In genomic region chr16:8621221-8621571, GRCh38 we compare ENCODE assay signal across 8 cellular contexts. TPM values are rescaled to one million over a fixed set of nuclear protein-coding genes. Genes with fewer than 3 reads are reported as not detected.
DNase-seq lines count a peak whose midpoint lies in the region; ATAC-seq and TF ChIP-seq lines count a peak whose summit lies in the region.

No MANE protein-coding gene starts in this region.

- CTCF ChIA-PET in RWPE1 (lab: Yijun Ruan, JAX): interaction anchor here (0.6 kb wide), 2 partner anchors 594 to 1956 kb away, joined by 3 to 6 read pairs; no protein-coding TSS in a partner anchor

- WGBS in psoas muscle, 3 donors: 17 to 20% (median 18%) methylated on average over 12 of the region's 12 CpGs

- H3K4me1 ChIP-seq in fibroblast of lung (ENCODE audit: control insufficient read depth, extremely low read depth, insufficient read depth, low read length): peaks cover 2% of the 10 kb centered on the region
- peaks cover 18% of the 10 kb centered on the region for H3K4me1 ChIP-seq in psoas muscle

- H3K4me2 ChIP-seq in fibroblast of lung (ENCODE audit: extremely low read depth, insufficient read depth, low read length): peak overlapping the region; percentile 18

- peak overlapping the region; percentile 97 for H3K9ac ChIP-seq in fibroblast of lung (ENCODE audit: insufficient read depth, low read length)

- no peaks in the 10 kb centered on the region for H4K20me1 ChIP-seq in fibroblast of lung (ENCODE audit: control insufficient read depth, extremely low read depth, insufficient read depth, low read length)

- peaks cover 5% of the 10 kb centered on the region for H3K36me3 ChIP-seq in fibroblast of lung (ENCODE audit: control insufficient read depth, insufficient read depth, low read length)
- peaks cover 2 to 10% of the 10 kb centered on the region in 2 donors for H3K36me3 ChIP-seq in psoas muscle (ENCODE audit: insufficient read depth in 1 of 2, low read depth in 1 of 2)

- ATAC-seq in psoas muscle (no peak), HG03045 (IDR thresholded peaks at IDR 0.05; ENCODE audit: unreplicated experiment) (no peak)

- peaks cover 30% of the 10 kb centered on the region for H3K79me2 ChIP-seq in fibroblast of lung (ENCODE audit: control insufficient read depth, insufficient read depth, low read length)

- H3K9me3 ChIP-seq in fibroblast of lung (ENCODE audit: control insufficient read depth, insufficient read depth, low read depth, low read length) (no peaks in the 10 kb centered on the region), psoas muscle (no peaks in the 10 kb centered on the region)

- TF ChIP-seq CTCF in GM12864 (IDR thresholded peaks at IDR 0.05; ENCODE audit: low read depth, low read length, missing control alignments) (no peak), RWPE1 (conservative IDR thresholded peaks at IDR 0.05; ENCODE audit: low read depth) (no peak), fibroblast of lung (conservative IDR thresholded peaks at IDR 0.05 in 1 of 2, IDR thresholded peaks at IDR 0.05 in 1 of 2; ENCODE audit: low read depth in 1 of 2, low read length in 2 of 2) (no peak), psoas muscle (IDR thresholded peaks at IDR 0.05) (no peak)

- H3K27ac ChIP-seq in RWPE1 (peak overlapping the region; percentile 74; the same call in 1 of the 2 replicates), fibroblast of lung (ENCODE audit: insufficient read depth, low read length) (no peak overlapping the region), psoas muscle (peak overlapping the region; percentile 94)

- intact Hi-C loops in psoas muscle (cut with DNase I): loop anchor here in 1 of 2 donors (1.0 to 2.0 kb wide), 2 partner anchors 54 to 174 kb away; no protein-coding TSS in a partner anchor

- H3K4me3 ChIP-seq in GM12864 (ENCODE audit: low read depth, low read length) (peak overlapping the region; percentile 90), fibroblast of lung (replicated peaks in 1 of 4; ENCODE audit: control extremely low read depth in 1 of 4, insufficient read depth in 1 of 4, low read depth in 3 of 4, low read length in 4 of 4) (peak overlapping the region; percentile 56 to 89 (median 86)), psoas muscle (peak overlapping the region; percentile 85)

- DNase-seq in GM12864 (ENCODE audit: low read depth) (no peak), RWPE1 (ENCODE audit: low spot score) (no peak), fibroblast of lung (ENCODE audit: low read depth in 2 of 2) (no peak), psoas muscle (no peak), germinal center (ENCODE audit: low spot score) (no peak), ecto neural progenitor cell (ENCODE audit: low spot score) (no peak)
- no peak for DNase-seq in stimulated activated CD4-positive, alpha-beta T cell treated with anti-CD3 and anti-CD28 coated beads, Interleukin-2, amount 100 ng/mL, for 48 hours

- POLR2A ChIA-PET in RWPE1 (lab: Yijun Ruan, JAX; ENCODE audit: low non-redundant PET): interaction anchor here (0.6 kb wide), 1 partner anchor 51 kb away, joined by 3 read pairs; no protein-coding TSS in a partner anchor

- H2AFZ ChIP-seq in fibroblast of lung (ENCODE audit: low read length): peak overlapping the region; percentile 19

- no peaks in the 10 kb centered on the region for H3K27me3 ChIP-seq in fibroblast of lung (ENCODE audit: control insufficient read depth, insufficient read depth, low read length)
- H3K27me3 ChIP-seq in psoas muscle (ENCODE audit: insufficient read depth in 3 of 3, low read length in 2 of 3): no peaks in the 10 kb centered on the region

RNA-seq across cellular contexts. Expression of gene METTL22, which starts 0.3 kb away (rescaled TPM):
- total RNA-seq in fibroblast of lung: 18.5 and 27.4 TPM in 2 replicates
- polyA plus RNA-seq in fibroblast of lung: 30.7 and 30.8 TPM in 2 replicates
- polyA plus RNA-seq in fibroblast of lung (2012): 32.6 and 34.5 TPM in 2 replicates
- 84.7 and 86.2 TPM in 2 replicates for polyA minus RNA-seq in fibroblast of lung (ENCODE audit: low replicate concordance)
- 10 to 100 TPM; 66.4 to 85.9 (median 74.8) TPM for total RNA-seq in psoas muscle
- 10 to 100 TPM; 46.7 to 75.6 (median 69.9) TPM for polyA plus RNA-seq in psoas muscle

RNA-seq across cellular contexts. Expression of gene TMEM114, which starts 30.9 kb away (rescaled TPM):
- total RNA-seq in fibroblast of lung: not detected in 2 replicates
- not detected in 2 replicates for polyA plus RNA-seq in fibroblast of lung
- not detected in 2 replicates for polyA plus RNA-seq in fibroblast of lung (2012)
- not detected in 2 replicates for polyA minus RNA-seq in fibroblast of lung (ENCODE audit: low replicate concordance)
- total RNA-seq in psoas muscle: not detected
- polyA plus RNA-seq in psoas muscle: not detected

RNA-seq across cellular contexts. Expression of gene ABAT, which starts 53.2 kb away (rescaled TPM):
- 1.3 and 1.8 TPM in 2 replicates for total RNA-seq in fibroblast of lung
- 1.8 and 2.2 TPM in 2 replicates for polyA plus RNA-seq in fibroblast of lung
- 1.4 and 1.7 TPM in 2 replicates for polyA plus RNA-seq in fibroblast of lung (2012)
- 1.5 and 1.6 TPM in 2 replicates for polyA minus RNA-seq in fibroblast of lung (ENCODE audit: low replicate concordance)
- total RNA-seq in psoas muscle: 1 to 10 TPM in 2 of 4 donors, under 1 TPM in 2; 0.64 to 1.7 (median 0.97) TPM
- polyA plus RNA-seq in psoas muscle: under 1 TPM; 0.55 to 0.91 (median 0.68) TPM
